Comparison of ENCODE assay signal across 26 cellular contexts in the genomic region with DNA sequence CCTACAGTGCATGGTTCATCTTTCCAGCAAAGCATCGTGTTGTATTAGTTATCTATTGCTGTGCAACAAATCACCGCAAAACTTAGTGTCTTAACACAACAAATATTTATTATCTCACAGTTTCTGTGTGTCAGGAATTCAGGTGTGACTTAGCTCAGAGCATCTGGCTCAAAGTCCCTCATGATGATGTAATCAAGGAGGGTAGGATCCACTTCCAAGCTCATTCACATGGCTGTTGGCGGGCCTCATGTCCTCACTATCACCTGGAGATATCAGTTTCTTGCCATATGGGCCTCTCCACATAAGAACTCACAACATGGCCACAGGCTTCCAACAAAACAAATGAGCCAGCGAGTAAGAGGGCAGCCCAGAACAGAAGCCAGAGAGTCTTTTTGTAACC.
"Had no signal": no experiment of that assay in that cellular context is flagged by ENCODE, and none has a peak within 500 bp of the region (broad histone marks: within the 10 kb centered on the region; RNA-seq: fewer than 3 reads in every experiment).

No MANE protein-coding gene starts in this region.

- FAIRE-seq: endothelial cell of umbilical vein, islet of Langerhans had no signal

- H3K4me3 ChIP-seq: coronary artery, esophagus muscularis mucosa, gastroesophageal sphincter, heart left ventricle, lung, ovary, psoas muscle, skin epidermis, spleen, thoracic aorta, tibial nerve, upper lobe of right lung, uterus had no signal

- H3K27me3 ChIP-seq: foreskin keratinocyte, ovary, tibial nerve, uterus had no signal

- H3K4me1 ChIP-seq: esophagus muscularis mucosa, foreskin keratinocyte, gastroesophageal sphincter, heart left ventricle, psoas muscle, spleen, tibial nerve, upper lobe of right lung, uterus had no signal

- ATAC-seq: foreskin keratinocyte; gastroesophageal sphincter; heart left ventricle; left lobe of liver; natural killer cell; psoas muscle; right cardiac atrium; stimulated activated memory B cell treated with anti-CD40 and anti-IgM and Interleukin-4, amounts not matched to agents 10 μg/mL and 1 μg/mL and 100 μg/mL, for 72 hours; stimulated activated naive CD8-positive, alpha-beta T cell treated with anti-CD3 and anti-CD28 coated beads, Interleukin-15, Interleukin-2, amounts not matched to agents 100 U/mL and 50 U/mL, for 24 hours; upper lobe of right lung had no signal

- H3K27ac ChIP-seq: coronary artery, esophagus muscularis mucosa, foreskin keratinocyte, gastroesophageal sphincter, heart left ventricle, ovary, psoas muscle, skin epidermis, spleen, thoracic aorta, tibial nerve, upper lobe of right lung, uterus had no signal

- DNase-seq: dermis blood vessel endothelial cell; effector memory CD4-positive, alpha-beta T cell; foreskin keratinocyte; heart left ventricle; hippocampal formation; natural killer cell; occipital lobe; ovary; psoas muscle; right cardiac atrium; spleen; stimulated activated CD4-positive, alpha-beta T cell treated with anti-CD3 and anti-CD28 coated beads, Interleukin-4, amount 100 ng/mL, for 4 hours; stimulated activated naive CD8-positive, alpha-beta T cell treated with anti-CD3 and anti-CD28 coated beads, Interleukin-15, Interleukin-2, amounts not matched to agents 100 U/mL and 50 U/mL, for 24 hours; upper lobe of right lung; uterus had no signal

- H3K9me3 ChIP-seq: esophagus muscularis mucosa, gastroesophageal sphincter, heart left ventricle, ovary, psoas muscle, spleen, thoracic aorta, tibial nerve, upper lobe of right lung, uterus had no signal

- H3K36me3 ChIP-seq: esophagus muscularis mucosa, gastroesophageal sphincter, heart left ventricle, ovary, spleen, thoracic aorta, tibial nerve, upper lobe of right lung, uterus had no signal
